17 cellular contexts compared by ENCODE assay signal in the genomic region with DNA sequence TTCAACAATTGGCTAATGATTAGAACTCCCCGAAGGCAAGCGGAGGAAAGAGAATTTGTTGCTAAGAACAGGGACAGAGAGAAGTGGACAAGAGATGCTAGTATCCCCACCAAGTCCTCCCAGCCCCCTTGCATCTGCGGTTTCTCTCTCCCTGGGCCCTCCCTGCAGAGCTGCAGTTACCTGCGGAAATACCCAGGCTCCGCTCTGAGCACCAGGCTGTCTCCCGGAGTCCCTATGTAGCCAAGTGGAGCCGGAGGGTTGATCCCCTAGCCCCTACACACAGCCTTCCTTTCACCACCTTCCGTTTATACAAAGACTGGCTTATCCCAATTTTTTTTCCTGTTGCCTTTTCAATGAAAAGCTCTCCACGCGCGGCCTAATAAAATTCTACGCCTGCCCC.
DNase-seq lines count a peak whose midpoint lies in the region; ATAC-seq and TF ChIP-seq lines count a peak whose summit lies in the region.
"Had no signal": no experiment of that assay in that cellular context is flagged by ENCODE, and none has a peak within 500 bp of the region (broad histone marks: within the 10 kb centered on the region; RNA-seq: fewer than 3 reads in every experiment).

No MANE protein-coding gene starts in this region.

- H3K9me3 ChIP-seq in endodermal cell (ENCODE audit: control insufficient read depth, low read length) = no peaks in the 10 kb centered on the region
- H3K9me3 ChIP-seq in neural progenitor cell (ENCODE audit: low read depth) = no peaks in the 10 kb centered on the region
- H3K9me3 ChIP-seq: A549, Caco-2, HAP-1 had no signal

- no peak overlapping the region for H3K4me3 Mint-ChIP-seq in GM23338
- H3K4me3 Mint-ChIP-seq in endodermal cell = no peak overlapping the region
- H3K4me3 Mint-ChIP-seq in neural progenitor cell = no peak overlapping the region
- H3K4me3 Mint-ChIP-seq: CD4-positive, alpha-beta T cell had no signal

- H3K9me3 Mint-ChIP-seq in GM23338 (no peaks in the 10 kb centered on the region), endodermal cell (no peaks in the 10 kb centered on the region), neural progenitor cell (no peaks in the 10 kb centered on the region)
- H3K9me3 Mint-ChIP-seq: CD4-positive, alpha-beta T cell had no signal

- H3K4me1 ChIP-seq in GM23338 (ENCODE audit: insufficient read depth) (peaks cover 9% of the 10 kb centered on the region), endodermal cell (ENCODE audit: control insufficient read depth, insufficient read depth, low read length) (no peaks in the 10 kb centered on the region), neural progenitor cell (no peaks in the 10 kb centered on the region)
- H3K4me1 ChIP-seq: A549, Caco-2, HAP-1 had no signal

- H3K4me2 ChIP-seq in GM23338 (peak overlapping the region; percentile 42; the same call in 1 of the 2 replicates), neural progenitor cell (no peak overlapping the region)
- H3K4me2 ChIP-seq: A549 had no signal

- H4K20me1 ChIP-seq in GM23338 (replicated peaks; ENCODE audit: insufficient read depth) (no peaks in the 10 kb centered on the region), neural progenitor cell (ENCODE audit: low read depth) (no peaks in the 10 kb centered on the region)

- no peaks in the 10 kb centered on the region for H3F3A ChIP-seq in GM23338 (replicated peaks; ENCODE audit: low read depth)
- no peaks in the 10 kb centered on the region for H3F3A ChIP-seq in neural progenitor cell (ENCODE audit: low read depth)

- ATAC-seq in GM23338 = peak; percentile 99
- ATAC-seq: A549 had no signal

- no peaks in the 10 kb centered on the region for H3K27me3 ChIP-seq in GM23338 (ENCODE audit: insufficient read depth)
- H3K27me3 ChIP-seq in endodermal cell (ENCODE audit: control insufficient read depth, insufficient read depth, low read length, poor library complexity, severe bottlenecking) = no peaks in the 10 kb centered on the region
- no peaks in the 10 kb centered on the region for H3K27me3 ChIP-seq in neural progenitor cell

- H3K9ac ChIP-seq in endodermal cell (ENCODE audit: extremely low read depth, low read length, poor library complexity, severe bottlenecking) (no peak overlapping the region), neural progenitor cell (no peak overlapping the region)

- DNase-seq in GM23338 (ENCODE audit: low spot score) (peak; percentile 64), endodermal cell (peak; percentile 71), iPS-NIHi11 (ENCODE audit: low spot score) (peak; percentile 50), neural progenitor cell (ENCODE audit: low spot score) (peak; percentile 23), OCI-M2 (lab: John Stamatoyannopoulos, UW; ENCODE audit: unreplicated experiment) (no peak), glomerular visceral epithelial cell (ENCODE audit: extremely low spot score) (no peak)
- no peak for DNase-seq in stimulated activated naive CD4-positive, alpha-beta T cell treated with Interleukin-2 at 50 U/mL for 16 hours (lab: John Stamatoyannopoulos, UW)
- DNase-seq: AML-193; Caco-2; CD4-positive, alpha-beta T cell; GDM1; GOT3 had no signal

- H3K27me3 Mint-ChIP-seq in GM23338 (ENCODE audit: insufficient read depth, low read depth, poor library complexity) = no peaks in the 10 kb centered on the region
- H3K27me3 Mint-ChIP-seq in endodermal cell (ENCODE audit: insufficient read depth) = no peaks in the 10 kb centered on the region
- H3K27me3 Mint-ChIP-seq in neural progenitor cell (ENCODE audit: insufficient read depth, low read depth) = no peaks in the 10 kb centered on the region
- H3K27me3 Mint-ChIP-seq: CD4-positive, alpha-beta T cell had no signal

- H3K36me3 Mint-ChIP-seq in GM23338 (ENCODE audit: low read depth) (no peaks in the 10 kb centered on the region), endodermal cell (ENCODE audit: low read depth) (no peaks in the 10 kb centered on the region), neural progenitor cell (no peaks in the 10 kb centered on the region)

- H3K36me3 ChIP-seq in GM23338 (ENCODE audit: insufficient read depth) (no peaks in the 10 kb centered on the region), endodermal cell (ENCODE audit: control insufficient read depth, insufficient read depth, low read length) (no peaks in the 10 kb centered on the region), neural progenitor cell (no peaks in the 10 kb centered on the region)
- H3K36me3 ChIP-seq: HAP-1 had no signal

- WGBS in endodermal cell (ENCODE audit: insufficient coverage in 1 of 2, insufficient read length in 1 of 2), 2 experiments = 84 to 86% methylated on average over 9 to 12 of the region's 12 CpGs

- no peak overlapping the region for H3K27ac ChIP-seq in GM23338 (ENCODE audit: low read depth)
- H3K27ac ChIP-seq in endodermal cell (ENCODE audit: low read depth, low read length) = no peak overlapping the region
- H3K27ac ChIP-seq in neural progenitor cell = no peak overlapping the region
- H3K27ac ChIP-seq: 22Rv1, A549, C4-2B, HL-60 had no signal

- H3K4me1 Mint-ChIP-seq in GM23338 (peaks cover 14% of the 10 kb centered on the region; the same call in 2 of the 3 replicates), endodermal cell (peaks cover 4% of the 10 kb centered on the region), neural progenitor cell (no peaks in the 10 kb centered on the region)

- TF ChIP-seq CTCF in GM23338 (conservative IDR thresholded peaks at IDR 0.05; ENCODE audit: low read depth in 2 of 2) (no peak), endodermal cell (conservative IDR thresholded peaks at IDR 0.05) (no peak), neural progenitor cell (IDR thresholded peaks at IDR 0.05) (no peak)

- H3K4me3 ChIP-seq in GM23338 = no peak overlapping the region
- H3K4me3 ChIP-seq in endodermal cell (ENCODE audit: low read length) = no peak overlapping the region
- no peak overlapping the region for H3K4me3 ChIP-seq in neural progenitor cell
- H3K4me3 ChIP-seq: A549, HAP-1 had no signal

- H3K79me2 ChIP-seq in GM23338 (replicated peaks; ENCODE audit: insufficient read depth) (no peaks in the 10 kb centered on the region), neural progenitor cell (ENCODE audit: low read depth) (no peaks in the 10 kb centered on the region)

- H3K9me2 ChIP-seq in GM23338 (ENCODE audit: insufficient read depth) = 0 out of 2 replicates have a peak, but pooled peaks cover 5% of the 10 kb centered on the region

- H2AFZ ChIP-seq in GM23338 (peak overlapping the region; percentile 97), neural progenitor cell (replicated peaks) (peak overlapping the region; percentile 21)

- H3K27ac Mint-ChIP-seq in GM23338 (no peak overlapping the region), endodermal cell (no peak overlapping the region), neural progenitor cell (no peak overlapping the region)
- H3K27ac Mint-ChIP-seq: CD4-positive, alpha-beta T cell had no signal

TF ChIP-seq in GM23338, 12 proteins besides CTCF, POLR2A, EP300 and RAD21 (continues in another document):
- TF ChIP-seq, protein P1, sequence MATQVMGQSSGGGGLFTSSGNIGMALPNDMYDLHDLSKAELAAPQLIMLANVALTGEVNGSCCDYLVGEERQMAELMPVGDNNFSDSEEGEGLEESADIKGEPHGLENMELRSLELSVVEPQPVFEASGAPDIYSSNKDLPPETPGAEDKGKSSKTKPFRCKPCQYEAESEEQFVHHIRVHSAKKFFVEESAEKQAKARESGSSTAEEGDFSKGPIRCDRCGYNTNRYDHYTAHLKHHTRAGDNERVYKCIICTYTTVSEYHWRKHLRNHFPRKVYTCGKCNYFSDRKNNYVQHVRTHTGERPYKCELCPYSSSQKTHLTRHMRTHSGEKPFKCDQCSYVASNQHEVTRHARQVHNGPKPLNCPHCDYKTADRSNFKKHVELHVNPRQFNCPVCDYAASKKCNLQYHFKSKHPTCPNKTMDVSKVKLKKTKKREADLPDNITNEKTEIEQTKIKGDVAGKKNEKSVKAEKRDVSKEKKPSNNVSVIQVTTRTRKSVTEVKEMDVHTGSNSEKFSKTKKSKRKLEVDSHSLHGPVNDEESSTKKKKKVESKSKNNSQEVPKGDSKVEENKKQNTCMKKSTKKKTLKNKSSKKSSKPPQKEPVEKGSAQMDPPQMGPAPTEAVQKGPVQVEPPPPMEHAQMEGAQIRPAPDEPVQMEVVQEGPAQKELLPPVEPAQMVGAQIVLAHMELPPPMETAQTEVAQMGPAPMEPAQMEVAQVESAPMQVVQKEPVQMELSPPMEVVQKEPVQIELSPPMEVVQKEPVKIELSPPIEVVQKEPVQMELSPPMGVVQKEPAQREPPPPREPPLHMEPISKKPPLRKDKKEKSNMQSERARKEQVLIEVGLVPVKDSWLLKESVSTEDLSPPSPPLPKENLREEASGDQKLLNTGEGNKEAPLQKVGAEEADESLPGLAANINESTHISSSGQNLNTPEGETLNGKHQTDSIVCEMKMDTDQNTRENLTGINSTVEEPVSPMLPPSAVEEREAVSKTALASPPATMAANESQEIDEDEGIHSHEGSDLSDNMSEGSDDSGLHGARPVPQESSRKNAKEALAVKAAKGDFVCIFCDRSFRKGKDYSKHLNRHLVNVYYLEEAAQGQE (IDR thresholded peaks at IDR 0.05; ENCODE audit: unreplicated experiment) = no peak
- no peak for TF ChIP-seq POLR2AphosphoS5 (IDR thresholded peaks at IDR 0.05; ENCODE audit: low read depth)

Comparison
In these comparisons a context has a peak if more than half of its experiments do, and no peak if none do; other contexts are left out.
1. DNase-seq: peak in GM23338 (single experiment), endodermal cell (single experiment), iPS-NIHi11 (single experiment) and neural progenitor cell (single experiment); none in stimulated activated naive CD4-positive, alpha-beta T cell treated with Interleukin-2 at 50 U/mL for 16 hours (single experiment), OCI-M2 (single experiment) and glomerular visceral epithelial cell (single experiment).